Comparison of ENCODE assay signal across 8 cellular contexts in the genomic region with DNA sequence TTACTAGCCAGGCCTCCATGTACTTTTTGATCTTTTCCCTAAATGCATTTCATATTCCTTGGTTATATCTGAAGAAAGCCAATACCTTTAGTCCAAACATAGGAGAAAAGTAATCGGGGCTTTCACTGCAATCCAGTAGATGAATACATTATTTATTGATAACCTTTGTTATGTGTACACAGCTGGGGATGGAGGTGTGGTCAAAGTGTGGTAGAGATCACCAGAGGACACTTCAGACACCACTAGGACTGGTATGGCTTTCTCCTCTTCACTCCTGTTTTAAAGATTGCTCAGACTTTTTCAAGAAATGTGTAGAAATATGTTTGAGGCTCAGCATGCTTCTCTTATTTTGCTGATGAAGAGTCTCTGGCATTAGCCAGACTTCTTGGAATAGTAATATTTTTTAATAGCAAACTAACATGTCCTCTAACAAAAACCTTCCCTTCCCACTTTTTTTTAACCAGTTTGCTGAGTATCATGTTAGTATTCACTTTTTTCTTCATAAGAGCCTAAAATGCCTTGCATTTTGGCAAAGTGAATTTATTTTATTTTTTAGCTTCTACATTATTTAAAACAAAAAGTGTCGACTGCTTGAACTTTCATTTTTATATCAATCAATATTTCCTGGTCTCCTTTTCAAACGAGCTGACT.
DNase-seq lines count a peak whose midpoint lies in the region; ATAC-seq, FAIRE-seq and TF ChIP-seq lines count a peak whose summit lies in the region.

No MANE protein-coding gene starts in this region.

- ATAC-seq in GM21423 (IDR thresholded peaks at IDR 0.05; ENCODE audit: unreplicated experiment) (peak; percentile 34), HG02973 (IDR thresholded peaks at IDR 0.05; ENCODE audit: unreplicated experiment) (no peak), GM19324 (IDR thresholded peaks at IDR 0.05; ENCODE audit: low FRiP score, unreplicated experiment) (no peak), GM21360 (IDR thresholded peaks at IDR 0.05; ENCODE audit: unreplicated experiment) (no peak)

- peaks cover 0 to 2% of the 10 kb centered on the region in 2 donors for H3K4me1 ChIP-seq in kidney (ENCODE audit: control insufficient read depth in 1 of 2, insufficient read depth in 1 of 2, low read depth in 1 of 2, low read length in 2 of 2)

- H3K36me3 ChIP-seq in kidney (ENCODE audit: control insufficient read depth in 1 of 2, insufficient read depth in 2 of 2, low read length in 2 of 2) = no peaks in the 10 kb centered on the region
- H3K36me3 ChIP-seq in WERI-Rb-1 = no peaks in the 10 kb centered on the region

- no peak for TF ChIP-seq CTCF in kidney (IDR thresholded peaks at IDR 0.05; ENCODE audit: borderline replicate concordance, extremely low read depth, insufficient read depth)
- no peak for TF ChIP-seq CTCF in WERI-Rb-1 (IDR thresholded peaks at IDR 0.05; ENCODE audit: low read depth, low read length)

- H3K27me3 ChIP-seq in WERI-Rb-1 (ENCODE audit: insufficient read depth, low read depth, severe bottlenecking) = peaks cover 21% of the 10 kb centered on the region

- H3K9me3 ChIP-seq in kidney (ENCODE audit: control insufficient read depth in 1 of 2, low read length in 2 of 2) = no peaks in the 10 kb centered on the region
- H3K9me3 ChIP-seq in WERI-Rb-1 (ENCODE audit: severe bottlenecking) = no peaks in the 10 kb centered on the region

- peak overlapping the region in 1 of 2 donors; percentile 20 for H3K9ac ChIP-seq in kidney (ENCODE audit: low read length in 2 of 2)

- FAIRE-seq in kidney (lab: Jason Lieb, UNC) = no peak

- intact Hi-C loops in kidney (cut with DNase I) = no loop called here

- TF ChIP-seq POLR2A in Raji (IDR thresholded peaks at IDR 0.05; ENCODE audit: insufficient read depth, low read depth, low read length) = peak; percentile 28; the same call in 1 of the 2 replicates

- H3K27ac ChIP-seq in kidney (ENCODE audit: low read depth in 2 of 2, low read length in 2 of 2) = no peak overlapping the region
- no peak overlapping the region for H3K27ac ChIP-seq in WERI-Rb-1

- DNase-seq in AML-193 (lab: John Stamatoyannopoulos, UW) (peak; percentile 37 to 53), kidney (no peak), WERI-Rb-1 (no peak)

- peak overlapping the region; percentile 18 to 38 for H3K4me3 ChIP-seq in kidney (ENCODE audit: low read length in 2 of 2)
- no peak overlapping the region for H3K4me3 ChIP-seq in WERI-Rb-1 (ENCODE audit: low read depth, low read length)

Comparison
In these comparisons a context has a peak if more than half of its experiments do, and no peak if none do; other contexts are left out.
1. DNase-seq: peak in AML-193 (2 of 2); none in kidney (single experiment) and WERI-Rb-1 (single experiment).